ENCODE assay signal across 8 cellular contexts in genomic region chr1:47437518-47438320, GRCh38. TPM values are rescaled to one million over a fixed set of nuclear protein-coding genes. Genes with fewer than 3 reads are reported as not detected.
DNase-seq lines count a peak whose midpoint lies in the region; ATAC-seq lines count a peak whose summit lies in the region.

TSS of gene FOXD2 (plus strand) at chr1:47438044. CDS start at chr1:47438136, 92 bp downstream.

- peak within 1 kb of the TSS; percentile 55 for H2BK15ac ChIP-seq in mesenchymal stem cell (ENCODE audit: low read depth, poor library complexity, severe bottlenecking)

- no peaks in the 10 kb centered on the region for H3K36me3 Mint-ChIP-seq in CD4-positive, CD25-positive, alpha-beta regulatory T cell

- H3K23ac ChIP-seq in mesenchymal stem cell (ENCODE audit: low read length in 2 of 2) = peak within 1 kb of the TSS in 1 of 2 experiments; percentile 84

- H3K4me1 Mint-ChIP-seq in CD4-positive, CD25-positive, alpha-beta regulatory T cell = peaks cover 4 to 46% (median 20%) of the 10 kb centered on the region in 4 donors

- no peaks in the 10 kb centered on the region for H3K79me1 ChIP-seq in mesenchymal stem cell (replicated peaks; ENCODE audit: low read length, poor library complexity, severe bottlenecking)

- peak; percentile 83 to 87 for ATAC-seq in CD4-positive, CD25-positive, alpha-beta regulatory T cell (ENCODE audit: low read depth in 2 of 2)
- peak; percentile 80 for ATAC-seq in HG03442 (IDR thresholded peaks at IDR 0.05; ENCODE audit: unreplicated experiment)

- peaks cover 0 to 2% (median 0%) of the 10 kb centered on the region in 7 donors for H3K9me3 Mint-ChIP-seq in CD4-positive, CD25-positive, alpha-beta regulatory T cell

- H3K9ac ChIP-seq in mesenchymal stem cell (ENCODE audit: low read length) = peak within 1 kb of the TSS; percentile 67

- peak within 1 kb of the TSS in 1 of 2 experiments; percentile 71 for H2BK12ac ChIP-seq in mesenchymal stem cell (ENCODE audit: low read length in 2 of 2)

- H3K27ac ChIP-seq in CD4-positive, CD25-positive, alpha-beta regulatory T cell (ENCODE audit: insufficient read depth, low read length, poor library complexity, severe bottlenecking) = peak within 1 kb of the TSS; percentile 74
- H3K27ac ChIP-seq in mesenchymal stem cell (ENCODE audit: low read length, poor library complexity, severe bottlenecking) = no peak within 1 kb of the TSS

- peak within 1 kb of the TSS; percentile 79 to 93 (median 84) for H3K27ac Mint-ChIP-seq in CD4-positive, CD25-positive, alpha-beta regulatory T cell

- H3K27me3 Mint-ChIP-seq in CD4-positive, CD25-positive, alpha-beta regulatory T cell = peaks cover 26% of the 10 kb centered on the region

- 1% methylated on average over 66 of the region's 94 CpGs for WGBS in mesenchymal stem cell

- H3K9me3 ChIP-seq in CD4-positive, CD25-positive, alpha-beta regulatory T cell (ENCODE audit: control insufficient read depth in 2 of 2, low read length in 2 of 2) = no peaks in the 10 kb centered on the region
- no peaks in the 10 kb centered on the region for H3K9me3 ChIP-seq in mesenchymal stem cell (ENCODE audit: control insufficient read depth, low read length)

- H2AFZ ChIP-seq in mesenchymal stem cell (ENCODE audit: low read depth, low read length) = peak within 1 kb of the TSS; percentile 70

- H3K18ac ChIP-seq in mesenchymal stem cell (ENCODE audit: low read depth in 1 of 2, low read length in 2 of 2) = peak within 1 kb of the TSS; percentile 52 to 72

- H2BK120ac ChIP-seq in mesenchymal stem cell (ENCODE audit: low read depth, low read length) = no peak within 1 kb of the TSS

- peak within 1 kb of the TSS; percentile 90 for H3K4me2 ChIP-seq in mesenchymal stem cell (ENCODE audit: low read length, poor library complexity, severe bottlenecking)

- H4K8ac ChIP-seq in mesenchymal stem cell (ENCODE audit: low read length) = peak within 1 kb of the TSS; percentile 86

- peak within 1 kb of the TSS; percentile 81 for H3K4me3 ChIP-seq in CD4-positive, CD25-positive, alpha-beta regulatory T cell (ENCODE audit: low read depth, low read length)
- peak within 1 kb of the TSS; percentile 68 to 77 for H3K4me3 ChIP-seq in mesenchymal stem cell (ENCODE audit: insufficient read depth in 1 of 2, low read depth in 1 of 2, low read length in 2 of 2)

- H3K14ac ChIP-seq in mesenchymal stem cell (ENCODE audit: low read length in 2 of 2) = peak within 1 kb of the TSS in 1 of 2 experiments; percentile 66

- H2AK5ac ChIP-seq in mesenchymal stem cell (ENCODE audit: low read length, severe bottlenecking) = no peak within 1 kb of the TSS

- H3K4me1 ChIP-seq in CD4-positive, CD25-positive, alpha-beta regulatory T cell (ENCODE audit: control insufficient read depth, insufficient read depth, low read length, poor library complexity, severe bottlenecking) = peaks cover 43% of the 10 kb centered on the region
- peaks cover 34% of the 10 kb centered on the region for H3K4me1 ChIP-seq in mesenchymal stem cell (ENCODE audit: control insufficient read depth, insufficient read depth, low read depth, low read length)

- H3K36me3 ChIP-seq in CD4-positive, CD25-positive, alpha-beta regulatory T cell (ENCODE audit: control insufficient read depth, insufficient read depth, low read length) = no peaks in the 10 kb centered on the region
- no peaks in the 10 kb centered on the region for H3K36me3 ChIP-seq in mesenchymal stem cell (ENCODE audit: control insufficient read depth in 1 of 2, insufficient read depth in 2 of 2, low read depth in 1 of 2, low read length in 2 of 2)

- H3K27me3 ChIP-seq in CD4-positive, CD25-positive, alpha-beta regulatory T cell (ENCODE audit: control insufficient read depth, insufficient read depth, low read length) = peaks cover 20% of the 10 kb centered on the region
- H3K27me3 ChIP-seq in mesenchymal stem cell (ENCODE audit: control insufficient read depth in 1 of 2, insufficient read depth in 1 of 2, low read length in 2 of 2) = peaks cover 78 to 87% of the 10 kb centered on the region in 2 experiments

- H2BK5ac ChIP-seq in mesenchymal stem cell (ENCODE audit: low read depth, low read length, poor library complexity, severe bottlenecking) = no peak within 1 kb of the TSS

- peak within 1 kb of the TSS; percentile 89 to 98 (median 90) for H3K4me3 Mint-ChIP-seq in CD4-positive, CD25-positive, alpha-beta regulatory T cell

- DNase-seq in CD4-positive, CD25-positive, alpha-beta regulatory T cell = peak; percentile 86 to 93 (median 91)
- DNase-seq in GM19240 (ENCODE audit: insufficient read length, low spot score) (peak; percentile 94), NCI-H526 treated with DMSO at 0.1 percent for 48 hours (lab: John Stamatoyannopoulos, UW) (peak; percentile 82), mesenchymal stem cell (peak; percentile 74)
- DNase-seq in activated CD4-positive, alpha-beta T cell treated with anti-CD3 and anti-CD28 coated beads, Interleukin-2, amount 50 U/mL, for 4 hours = peak; percentile 89 to 90
- DNase-seq in effector CD4-positive, alpha-beta T cell = peak; percentile 87
- DNase-seq in stimulated activated CD8-positive, alpha-beta memory T cell treated with anti-CD3 and anti-CD28 coated beads, Interleukin-15, amount 100 ng/mL, for 1 hour (ENCODE audit: low read depth) = peak; percentile 80

- H3K4ac ChIP-seq in mesenchymal stem cell (ENCODE audit: low read depth in 1 of 2, low read length in 2 of 2) = no peak within 1 kb of the TSS

- H4K91ac ChIP-seq in mesenchymal stem cell (ENCODE audit: low read length) = peak within 1 kb of the TSS; percentile 77

RNA-seq across cellular contexts. Expression of gene FOXD2, which starts in this region (rescaled TPM):
- total RNA-seq in CD4-positive, CD25-positive, alpha-beta regulatory T cell = 0.74 TPM
- polyA plus RNA-seq in CD4-positive, CD25-positive, alpha-beta regulatory T cell = under 1 TPM; 0.10 to 0.37 (median 0.20) TPM
- not detected for polyA plus RNA-seq in mesenchymal stem cell (2013, experiment 1 of 2)
- not detected for polyA plus RNA-seq in mesenchymal stem cell (2013, experiment 2 of 2)

Comparison
In these comparisons a context has a peak if more than half of its experiments do, and no peak if none do; other contexts are left out.
1. Peak in DNase-seq, ATAC-seq, H3K4me3 ChIP-seq and H3K27ac ChIP-seq in CD4-positive, CD25-positive, alpha-beta regulatory T cell; RNA of the gene not detected or under 1 TPM.